Comparison of ENCODE assay signal across 13 cellular contexts in the genomic region with DNA sequence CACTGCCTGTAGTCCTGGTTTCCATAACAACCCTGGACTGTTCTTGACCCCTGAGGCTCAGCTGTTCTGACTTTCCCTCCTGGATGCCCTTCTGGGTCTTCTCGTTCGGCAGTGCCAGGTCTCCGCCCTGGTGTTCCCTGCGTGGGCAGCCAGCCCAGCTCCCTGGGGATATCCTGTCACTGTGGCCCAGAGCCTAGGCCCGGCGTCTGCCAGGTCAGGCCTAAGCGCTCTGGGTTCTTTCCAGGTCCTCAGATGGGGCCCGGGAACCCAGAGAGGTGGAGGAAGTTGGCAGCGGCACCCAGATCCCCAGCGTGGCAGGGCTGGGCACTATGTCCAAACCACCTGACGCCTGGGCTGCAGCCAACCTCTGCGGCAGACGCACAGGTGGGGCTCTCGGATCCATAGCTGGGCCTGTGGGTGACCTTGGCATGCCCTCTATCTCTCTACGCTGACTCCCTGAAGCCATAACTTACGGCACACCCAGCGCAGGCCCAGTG. TPM values are rescaled to one million over a fixed set of nuclear protein-coding genes. Genes with fewer than 3 reads are reported as not detected.
DNase-seq lines count a peak whose midpoint lies in the region; ATAC-seq, FAIRE-seq and TF ChIP-seq lines count a peak whose summit lies in the region.
"Had no signal": no experiment of that assay in that cellular context is flagged by ENCODE, and none has a peak within 500 bp of the region (broad histone marks: within the 10 kb centered on the region; RNA-seq: fewer than 3 reads in every experiment).

No MANE protein-coding gene starts in this region.

- H3K27me3 ChIP-seq in liver (ENCODE audit: control insufficient read depth in 4 of 4, insufficient read depth in 4 of 4, low read length in 3 of 4) (no peaks in the 10 kb centered on the region), HepG2 (ENCODE audit: control insufficient read depth in 1 of 2, insufficient read depth in 2 of 2, low read length in 2 of 2) (peaks cover 0 to 8% of the 10 kb centered on the region in 2 experiments; a peak in 1 of 5 replicates), A673 (replicated peaks; ENCODE audit: insufficient read depth, low read depth, low read length, poor library complexity) (no peaks in the 10 kb centered on the region), H7 (ENCODE audit: control insufficient read depth, insufficient read depth, low read length) (no peaks in the 10 kb centered on the region)

- DNase-seq in HepG2 (ENCODE audit: low spot score) (no peak), Right ventricle myocardium superior (peak; percentile 90), myocyte (ENCODE audit: low read depth) (peak; percentile 40), A673 (ENCODE audit: low spot score) (no peak), H7 (no peak)
- no peak for DNase-seq in stimulated activated CD4-positive, alpha-beta T cell treated with anti-CD3 and anti-CD28 coated beads, Interleukin-2, amount 100 ng/mL, for 48 hours
- DNase-seq: activated CD4-positive, CD25-positive, alpha-beta regulatory T cell treated with anti-CD3 and anti-CD28 coated beads, Interleukin-2, amount 50 U/mL, for 72 hours; KG1; naive thymus-derived CD4-positive, alpha-beta T cell; NCI-H2171 had no signal

- H2AFZ ChIP-seq in HepG2 (ENCODE audit: low read length): no peak overlapping the region

- no peak for FAIRE-seq in HepG2 (lab: Jason Lieb, UNC)
- FAIRE-seq: G401.6 had no signal

- TF ChIP-seq CTCF in liver (IDR thresholded peaks at IDR 0.05; ENCODE audit: low read depth, low read length, missing input control): no peak
- no peak for TF ChIP-seq CTCF in HepG2 (CRISPR knock-in tag; IDR thresholded peaks at IDR 0.05)
- no peak for TF ChIP-seq CTCF in A673 (conservative IDR thresholded peaks at IDR 0.05; ENCODE audit: low read depth, low read length)

- BruUV-seq in HepG2 (replicated peaks; lab: Mats Ljungman, UMichigan) (no TSS peak), A673 (replicated peaks; lab: Mats Ljungman, UMichigan) (no TSS peak)

- H3K4me2 ChIP-seq in HepG2 (ENCODE audit: low read depth, low read length): no peak overlapping the region

- TF ChIP-seq RAD21 in liver (IDR thresholded peaks at IDR 0.05): peak in 1 of 2 donors; percentile 17
- TF ChIP-seq RAD21 in HepG2 (CRISPR knock-in tag; IDR thresholded peaks at IDR 0.05): no peak

- H3K9me3 ChIP-seq in liver (ENCODE audit: control insufficient read depth in 4 of 4, low read length in 3 of 4) (peaks cover 3 to 7% (median 6%) of the 10 kb centered on the region in 4 donors), HepG2 (ENCODE audit: low read length) (peaks cover 8% of the 10 kb centered on the region), A673 (ENCODE audit: low read depth, low read length, poor library complexity, severe bottlenecking) (peaks cover 7% of the 10 kb centered on the region)

- peak overlapping the region in 1 of 2 donors; percentile 29 for H3K27ac ChIP-seq in liver (ENCODE audit: low read depth in 1 of 2, low read length in 2 of 2)
- no peak overlapping the region for H3K27ac ChIP-seq in HepG2 (ENCODE audit: extremely low read length, insufficient read depth, low read length)
- H3K27ac ChIP-seq in A673 (ENCODE audit: low read depth, low read length, poor library complexity, severe bottlenecking): no peak overlapping the region

- H3K4me1 ChIP-seq in liver (ENCODE audit: control insufficient read depth in 4 of 4, insufficient read depth in 4 of 4, low read length in 3 of 4) (peaks cover 0 to 13% (median 7%) of the 10 kb centered on the region in 4 donors), HepG2 (ENCODE audit: insufficient read depth, low read length) (peaks cover 9% of the 10 kb centered on the region), A673 (ENCODE audit: insufficient read depth, low read length, poor library complexity, severe bottlenecking) (no peaks in the 10 kb centered on the region)

- no peaks in the 10 kb centered on the region for H3K79me2 ChIP-seq in HepG2 (ENCODE audit: insufficient read depth, low read length)

- no peaks in the 10 kb centered on the region for H3K36me3 ChIP-seq in liver (ENCODE audit: control insufficient read depth in 4 of 4, insufficient read depth in 3 of 4, low read depth in 1 of 4, low read length in 3 of 4)
- H3K36me3 ChIP-seq in HepG2 (replicated peaks in 1 of 2; ENCODE audit: control insufficient read depth in 1 of 2, insufficient read depth in 2 of 2, low read length in 2 of 2): no peaks in the 10 kb centered on the region
- no peaks in the 10 kb centered on the region for H3K36me3 ChIP-seq in A673 (ENCODE audit: insufficient read depth, low read length, poor library complexity, severe bottlenecking)
- H3K36me3 ChIP-seq in H7 (replicated peaks; ENCODE audit: control insufficient read depth, insufficient read depth, low read length): no peaks in the 10 kb centered on the region

- 13% methylated on average over 17 of the region's 17 CpGs for WGBS in liver
- 52% methylated on average over 6 of the region's 17 CpGs for WGBS in HepG2 (ENCODE audit: low lambda C conversion rate)

- POLR2A ChIA-PET in HepG2 (lab: Yijun Ruan, JAX) (no interaction called here), A673 (lab: Charles Lee; ENCODE audit: low non-redundant PET) (no interaction called here)

- no peak for TF ChIP-seq EP300 in HepG2 (IDR thresholded peaks at IDR 0.05; ENCODE audit: low read depth in 2 of 2, low read length in 2 of 2)
- no peak for TF ChIP-seq EP300 in HepG2 (CRISPR knock-in tag; IDR thresholded peaks at IDR 0.05; ENCODE audit: borderline replicate concordance)

- H3K9ac ChIP-seq in liver (ENCODE audit: low read depth in 1 of 2, low read length in 2 of 2) (no peak overlapping the region), HepG2 (ENCODE audit: insufficient read depth, low read depth, low read length) (no peak overlapping the region)

- in situ Hi-C loops in HepG2 (cut with HindIII; ENCODE audit: extremely low pct_ligation_motif_present, low pct_unique_long_range_greater_than_20kb): no loop called here

- intact Hi-C loops in HepG2 (cut with micrococcal nuclease; ENCODE audit: unreplicated experiment): no loop called here
- intact Hi-C loops in Right ventricle myocardium superior (cut with DNase I): no loop called here
- intact Hi-C loops in A673 (cut with micrococcal nuclease; ENCODE audit: unreplicated experiment): no loop called here

- CTCF ChIA-PET in HepG2 (lab: Yijun Ruan, JAX; ENCODE audit: low intra/inter-chr PET ratio, low total read pairs) (no interaction called here), A673 (lab: Charles Lee) (no interaction called here)

- no peak for ATAC-seq in HepG2
- peak; percentile 95 for ATAC-seq in Right ventricle myocardium superior (ENCODE audit: poor library complexity)
- ATAC-seq in HG03378 (IDR thresholded peaks at IDR 0.05; ENCODE audit: unreplicated experiment): no peak
- ATAC-seq: naive thymus-derived CD4-positive, alpha-beta T cell had no signal

- TF ChIP-seq POLR2A in HepG2 (IDR thresholded peaks at IDR 0.05; ENCODE audit: insufficient read depth in 1 of 2, low read depth in 2 of 2, low read length in 2 of 2): no peak

- no peaks in the 10 kb centered on the region for H4K20me1 ChIP-seq in HepG2 (ENCODE audit: insufficient read depth, low read length)

- H3K4me3 ChIP-seq in liver (ENCODE audit: low read depth in 1 of 3, low read length in 3 of 3): no peak overlapping the region
- no peak overlapping the region for H3K4me3 ChIP-seq in HepG2 (replicated peaks in 1 of 3; ENCODE audit: insufficient read depth in 1 of 3, low read depth in 2 of 3, low read length in 3 of 3)
- no peak overlapping the region for H3K4me3 ChIP-seq in A673 (ENCODE audit: low read depth, low read length, poor library complexity, severe bottlenecking)
- no peak overlapping the region for H3K4me3 ChIP-seq in H7 (ENCODE audit: insufficient read depth, low read depth, low read length)

TF ChIP-seq in liver, 16 proteins besides CTCF, POLR2A, EP300 and RAD21 (continues in another document):
- TF ChIP-seq NR2F2 (IDR thresholded peaks at IDR 0.05) (peak; percentile 91), HNF4A (conservative IDR thresholded peaks at IDR 0.05) (peak; percentile 9 to 64)

RNA-seq across cellular contexts. Expression of a gene that starts 12.5 kb away (rescaled TPM):
- total RNA-seq in liver (10 to 100 TPM in 1 of 2 donors, 1 to 10 TPM in 1; 4.6 to 17.1 TPM), HepG2 (2016; rRNA removed; fragmentation: Illumina TruSeq; extraction: Trizol) (not detected in 2 replicates), Right ventricle myocardium superior (6.0 TPM), myocyte (3.3 and 3.9 TPM in 2 replicates), A673 (2021) (0.17 and 0.79 TPM in 2 replicates)
- polyA plus RNA-seq in liver (1 to 10 TPM; 1.4 to 1.8 TPM), HepG2 (2011; rRNA removed) (0.07 and 0.10 TPM in 2 replicates)
- total RNA-seq in HepG2 (2016; cell fraction: cytosol; rRNA removed; fragmentation: Illumina TruSeq; extraction: Trizol; ENCODE audit: low read depth): not detected in 2 replicates
- total RNA-seq in HepG2 (2016; cell fraction: insoluble cytoplasmic fraction; rRNA removed; fragmentation: Illumina TruSeq; extraction: Trizol): not detected in 2 replicates
- not detected in 2 replicates for total RNA-seq in HepG2 (2016; cell fraction: membrane; rRNA removed; fragmentation: Illumina TruSeq; extraction: Trizol)
- total RNA-seq in HepG2 (2016; cell fraction: nucleus; rRNA removed; fragmentation: Illumina TruSeq; extraction: Trizol): not detected in 2 replicates
- 0.03 and 0.14 TPM in 2 replicates for polyA plus RNA-seq in HepG2 (2011; cell fraction: cytosol; rRNA removed)
- polyA plus RNA-seq in HepG2 (2011; cell fraction: nucleus; rRNA removed): 0.16 and 0.40 TPM in 2 replicates
- polyA plus RNA-seq in HepG2 (2012): 0.15 and 0.25 TPM in 2 replicates
- polyA plus RNA-seq in HepG2 (2016; cell fraction: cytosol; fragmentation: Illumina TruSeq; extraction: Trizol; ENCODE audit: low read depth): not detected in 2 replicates
- not detected in 2 replicates for polyA plus RNA-seq in HepG2 (2016; cell fraction: insoluble cytoplasmic fraction; fragmentation: Illumina TruSeq; extraction: Trizol; ENCODE audit: low read depth)
- not detected in 2 replicates for polyA plus RNA-seq in HepG2 (2016; cell fraction: membrane; fragmentation: Illumina TruSeq; extraction: Trizol; ENCODE audit: low read depth)
- polyA plus RNA-seq in HepG2 (2016; cell fraction: nucleus; fragmentation: Illumina TruSeq; extraction: Trizol; ENCODE audit: insufficient read depth, low read depth): not detected in 2 replicates
- polyA minus RNA-seq in HepG2 (2011; rRNA and poly(A)+ RNA removed; ENCODE audit: low replicate concordance): 0.52 and 1.2 TPM in 2 replicates
- polyA minus RNA-seq in HepG2 (2011; cell fraction: cytosol; rRNA and poly(A)+ RNA removed): not detected in 2 replicates
- 0.13 TPM in 1 of 2 replicates, not detected in the other for polyA minus RNA-seq in HepG2 (2011; cell fraction: nucleus; rRNA and poly(A)+ RNA removed)
- polyA plus RNA-seq in myocyte (2012): 0.29 TPM
- 5.7 and 5.8 TPM in 2 replicates for total RNA-seq in H7 (2014; rRNA removed; shearing (Covaris generic))

Comparison
In these comparisons a context has a peak if more than half of its experiments do, and no peak if none do; other contexts are left out.
1. DNase-seq: peak in Right ventricle myocardium superior (single experiment) and myocyte (single experiment); none in HepG2 (single experiment), A673 (single experiment), H7 (single experiment) and stimulated activated CD4-positive, alpha-beta T cell treated with anti-CD3 and anti-CD28 coated beads, Interleukin-2, amount 100 ng/mL, for 48 hours (0 of 2).